17 cellular contexts compared by ENCODE assay signal in genomic region chr20:63167026-63167917, GRCh38. TPM values are rescaled to one million over a fixed set of nuclear protein-coding genes. Genes with fewer than 3 reads are reported as not detected.
DNase-seq lines count a peak whose midpoint lies in the region; TF ChIP-seq lines count a peak whose summit lies in the region.
"Had no signal": no experiment of that assay in that cellular context is flagged by ENCODE, and none has a peak within 500 bp of the region (broad histone marks: within the 10 kb centered on the region; RNA-seq: fewer than 3 reads in every experiment).

No MANE protein-coding gene starts in this region.

- no peaks in the 10 kb centered on the region for H3K9me3 ChIP-seq in BE2C
- H3K9me3 ChIP-seq: MG63, pancreas, testis had no signal

- no peaks in the 10 kb centered on the region for H3K36me3 ChIP-seq in BE2C
- H3K36me3 ChIP-seq: MG63, pancreas had no signal

- H3K4me1 Mint-ChIP-seq in glutamatergic neuron (ENCODE audit: low read depth, unreplicated experiment) (peaks cover 11% of the 10 kb centered on the region), type B pancreatic cell (ENCODE audit: unreplicated experiment) (no peaks in the 10 kb centered on the region)
- H3K4me1 Mint-ChIP-seq: activated CD4-positive, alpha-beta T cell treated with anti-CD3 and anti-CD28 coated beads, Interleukin-2, amount 10 ng/mL, durations not matched to agents 24 days and 14 days had no signal

- no peak overlapping the region for H3K4me3 Mint-ChIP-seq in glutamatergic neuron (ENCODE audit: unreplicated experiment)
- H3K4me3 Mint-ChIP-seq in type B pancreatic cell, result no peak overlapping the region
- H3K4me3 Mint-ChIP-seq: activated CD4-positive, alpha-beta T cell treated with anti-CD3 and anti-CD28 coated beads, Interleukin-2, amount 10 ng/mL, durations not matched to agents 24 days and 14 days had no signal

- H3K27ac Mint-ChIP-seq in glutamatergic neuron (ENCODE audit: unreplicated experiment) (no peak overlapping the region), type B pancreatic cell (no peak overlapping the region)

- no peak overlapping the region for H3K4me3 ChIP-seq in BE2C (ENCODE audit: low read depth, low read length)
- H3K4me3 ChIP-seq: MG63, pancreas, SK-N-MC, testis had no signal

- no peak for TF ChIP-seq CTCF in BE2C (IDR thresholded peaks at IDR 0.05; ENCODE audit: low read depth, low read length)
- TF ChIP-seq CTCF in glutamatergic neuron (IDR thresholded peaks at IDR 0.05; ENCODE audit: partially characterized antibody, unreplicated experiment), result no peak
- no peak for TF ChIP-seq CTCF in type B pancreatic cell (conservative IDR thresholded peaks at IDR 0.05)

- H3K36me3 Mint-ChIP-seq in glutamatergic neuron (ENCODE audit: unreplicated experiment) (no peaks in the 10 kb centered on the region), type B pancreatic cell (no peaks in the 10 kb centered on the region)

- H3K27me3 Mint-ChIP-seq in glutamatergic neuron (ENCODE audit: unreplicated experiment), result peaks cover 12% of the 10 kb centered on the region
- H3K27me3 Mint-ChIP-seq in type B pancreatic cell, result peaks cover 52% of the 10 kb centered on the region

- H3K4me1 ChIP-seq in BE2C, result no peaks in the 10 kb centered on the region; the same call in 1 of the 2 replicates
- H3K4me1 ChIP-seq: pancreas, testis had no signal

- H3K9me3 Mint-ChIP-seq in glutamatergic neuron (ENCODE audit: unreplicated experiment) (peaks cover 9% of the 10 kb centered on the region), type B pancreatic cell (no peaks in the 10 kb centered on the region)
- H3K9me3 Mint-ChIP-seq: activated CD4-positive, alpha-beta T cell treated with anti-CD3 and anti-CD28 coated beads, Interleukin-2, amount 10 ng/mL, durations not matched to agents 24 days and 14 days had no signal

- H3K27me3 ChIP-seq in BE2C, result peaks cover 14% of the 10 kb centered on the region
- H3K27me3 ChIP-seq: testis had no signal

- DNase-seq in BE2C (peak; percentile 32), GM03348 (ENCODE audit: low spot score) (peak; percentile 60), M059J (ENCODE audit: low read depth) (peak; percentile 58), glutamatergic neuron (peak; percentile 58), type B pancreatic cell (ENCODE audit: extremely low spot score, unreplicated experiment) (no peak), germinal center (ENCODE audit: low spot score) (no peak), NCI-H524 (lab: John Stamatoyannopoulos, UW) (no peak)
- DNase-seq in stimulated activated naive CD4-positive, alpha-beta T cell treated with Interleukin-2 at 50 U/mL for 16 hours (lab: John Stamatoyannopoulos, UW), result no peak
- DNase-seq: activated CD4-positive, alpha-beta T cell treated with anti-CD3 and anti-CD28 coated beads, Interleukin-2, amount 10 ng/mL, durations not matched to agents 24 days and 14 days; cerebellar nuclear complex; HCEC 1CT; MG63; NCI-H1694; stimulated activated CD4-positive, alpha-beta T cell treated with anti-CD3 and anti-CD28 coated beads, Interleukin-2, amount 100 ng/mL, for 48 hours; testis had no signal

RNA-seq across cellular contexts. Expression of gene YTHDF1, which starts 48.7 kb away (rescaled TPM):
- polyA plus RNA-seq in BE2C (2012; ENCODE audit: insufficient read depth, insufficient read length, low read depth), result 90.9 TPM
- 28.4 and 41.2 TPM in 2 replicates for total RNA-seq in M059J (2014; rRNA removed; shearing (Covaris generic))
- total RNA-seq in glutamatergic neuron (ENCODE audit: unreplicated experiment) (43.3 TPM), type B pancreatic cell (ENCODE audit: low replicate concordance) (50.4 and 55.6 TPM in 2 replicates)

Comparison
In these comparisons a context has a peak if more than half of its experiments do, and no peak if none do; other contexts are left out.
1. DNase-seq: peak in BE2C (single experiment), GM03348 (single experiment), M059J (single experiment) and glutamatergic neuron (single experiment); none in type B pancreatic cell (single experiment), germinal center (single experiment), NCI-H524 (0 of 2) and stimulated activated naive CD4-positive, alpha-beta T cell treated with Interleukin-2 at 50 U/mL for 16 hours (single experiment).